24 cellular contexts compared by ENCODE assay signal in genomic region chr15:99110581-99111320, GRCh38. TPM values are rescaled to one million over a fixed set of nuclear protein-coding genes. Genes with fewer than 3 reads are reported as not detected.
DNase-seq lines count a peak whose midpoint lies in the region; ATAC-seq and TF ChIP-seq lines count a peak whose summit lies in the region.
"Had no signal": no experiment of that assay in that cellular context is flagged by ENCODE, and none has a peak within 500 bp of the region (broad histone marks: within the 10 kb centered on the region; RNA-seq: fewer than 3 reads in every experiment).

No MANE protein-coding gene starts in this region.

- ATAC-seq in left ventricle myocardium superior (no peak), Right ventricle myocardium inferior (no peak)
- ATAC-seq: HCT116, natural killer cell had no signal

- H3K9me3 ChIP-seq in muscle layer of duodenum (ENCODE audit: control insufficient read depth in 1 of 2, low read length in 2 of 2), result no peaks in the 10 kb centered on the region
- H3K9me3 ChIP-seq in vagina, result no peaks in the 10 kb centered on the region
- H3K9me3 ChIP-seq: Peyer's patch, SK-N-SH had no signal

- H3K27ac ChIP-seq in muscle layer of duodenum (ENCODE audit: low read length) (peak overlapping the region; percentile 39), vagina (peak overlapping the region; percentile 46)
- H3K27ac ChIP-seq: parathyroid adenoma had no signal

- H3K4me1 ChIP-seq in muscle layer of duodenum (ENCODE audit: control insufficient read depth in 1 of 2, insufficient read depth in 2 of 2, low read length in 2 of 2), result peaks cover 3 to 44% of the 10 kb centered on the region in 2 donors
- peaks cover 25% of the 10 kb centered on the region for H3K4me1 ChIP-seq in vagina

- no peak for TF ChIP-seq POLR2A in vagina (IDR thresholded peaks at IDR 0.05)

- H3K36me3 ChIP-seq in muscle layer of duodenum (ENCODE audit: control insufficient read depth in 1 of 2, insufficient read depth in 2 of 2, low read length in 2 of 2) (peaks cover 0 to 10% of the 10 kb centered on the region in 2 donors), vagina (no peaks in the 10 kb centered on the region)
- H3K36me3 ChIP-seq: cardiac muscle cell, Peyer's patch had no signal

- DNase-seq in left ventricle myocardium superior (peak; percentile 8), Right ventricle myocardium inferior (ENCODE audit: missing footprints) (no peak), choroid plexus epithelial cell (ENCODE audit: low read depth) (peak; percentile 45), vagina (ENCODE audit: extremely low spot score in 2 of 2) (no peak), SKM-1 (lab: John Stamatoyannopoulos, UW; ENCODE audit: unreplicated experiment) (no peak), islet precursor cell (no peak), OCI-M2 (lab: John Stamatoyannopoulos, UW; ENCODE audit: unreplicated experiment) (no peak)
- DNase-seq: activated CD4-positive, CD25-positive, alpha-beta regulatory T cell; DMS153; erythroblast; head of caudate nucleus; MM.1S; natural killer cell; NCI-H187; Peyer's patch; SK-N-SH; small intestine; stimulated activated CD4-positive, alpha-beta T cell treated with anti-CD3 and anti-CD28 coated beads, Interleukin-4, amount 100 ng/mL, for 24 hours; substantia nigra; T-helper 9 cell had no signal

- intact Hi-C loops in left ventricle myocardium superior (cut with micrococcal nuclease) (no loop called here), Right ventricle myocardium inferior (cut with DNase I) (no loop called here), vagina (cut with DNase I) (no loop called here)

- H3K4me3 ChIP-seq in choroid plexus epithelial cell (ENCODE audit: low read depth, low read length), result no peak overlapping the region
- peak overlapping the region; percentile 64 to 88 for H3K4me3 ChIP-seq in muscle layer of duodenum (ENCODE audit: low read depth in 1 of 2, low read length in 2 of 2)
- peak overlapping the region in 1 of 2 donors; percentile 6 for H3K4me3 ChIP-seq in vagina
- H3K4me3 ChIP-seq: cardiac muscle cell had no signal

- TF ChIP-seq CTCF in choroid plexus epithelial cell (conservative IDR thresholded peaks at IDR 0.05; ENCODE audit: low read depth, low read length) (no peak), vagina (IDR thresholded peaks at IDR 0.05) (no peak)

- H3K27me3 ChIP-seq in muscle layer of duodenum (ENCODE audit: low read depth, low read length) (peaks cover 12% of the 10 kb centered on the region), vagina (no peaks in the 10 kb centered on the region)
- H3K27me3 ChIP-seq: Peyer's patch had no signal

RNA-seq across cellular contexts. Expression of gene SYNM, which starts 5.9 kb away (rescaled TPM):
- total RNA-seq in left ventricle myocardium superior (329 TPM), Right ventricle myocardium inferior (311 TPM), vagina (62.6 TPM)

Comparison
In these comparisons a context has a peak if more than half of its experiments do, and no peak if none do; other contexts are left out.
1. DNase-seq: peak in left ventricle myocardium superior (single experiment) and choroid plexus epithelial cell (single experiment); none in Right ventricle myocardium inferior (single experiment), vagina (0 of 2), SKM-1 (single experiment), islet precursor cell (single experiment) and OCI-M2 (single experiment).